ENCODE assay signal across 12 cellular contexts in the genomic region with DNA sequence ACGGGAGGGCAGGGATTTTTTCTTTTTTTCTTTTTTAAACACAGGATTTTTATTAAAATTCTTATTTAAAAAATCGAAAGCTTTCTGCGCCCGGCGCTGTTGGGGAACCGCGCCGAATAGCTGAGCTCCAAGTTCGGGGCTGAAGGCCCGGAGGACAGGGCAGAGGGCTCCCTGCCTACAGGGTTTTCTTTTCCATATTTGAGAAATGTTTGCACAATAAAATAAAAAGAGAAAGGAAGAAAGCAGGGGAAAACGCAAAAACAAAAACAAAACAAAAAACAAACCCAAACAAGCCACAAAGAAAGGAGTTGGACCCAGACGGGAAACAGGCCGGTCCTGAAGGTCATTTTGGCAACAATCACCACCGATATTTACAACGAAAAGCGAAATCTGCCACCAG. TPM values are rescaled to one million over a fixed set of nuclear protein-coding genes. Genes with fewer than 3 reads are reported as not detected.
A peak's percentile ranks its signal among the peaks of the same experiment; 100 is the strongest.
DNase-seq lines count a peak whose midpoint lies in the region; ATAC-seq and TF ChIP-seq lines count a peak whose summit lies in the region.
"Had no signal": no experiment of that assay in that cellular context is flagged by ENCODE, and none has a peak within 500 bp of the region (broad histone marks: within the 10 kb centered on the region; RNA-seq: fewer than 3 reads in every experiment).

No MANE protein-coding gene starts in this region.

- H4K20me1 ChIP-seq in neural cell (ENCODE audit: insufficient read depth) = no peaks in the 10 kb centered on the region

- peaks cover 19 to 23% of the 10 kb centered on the region in 2 donors for H3K4me1 Mint-ChIP-seq in immature natural killer cell

- TF ChIP-seq EP300 in neural cell (conservative IDR thresholded peaks at IDR 0.05; ENCODE audit: poor library complexity, severe bottlenecking) (no peak), upper lobe of left lung (IDR thresholded peaks at IDR 0.05) (no peak)

- H3F3A ChIP-seq in neural cell (ENCODE audit: insufficient read depth, low read length, poor library complexity, severe bottlenecking) = no peaks in the 10 kb centered on the region

- TF ChIP-seq POLR2A in heart left ventricle (IDR thresholded peaks at IDR 0.05) (no peak), upper lobe of left lung (IDR thresholded peaks at IDR 0.05) (no peak), adrenal gland (IDR thresholded peaks at IDR 0.05) (no peak)

- H3K9ac ChIP-seq in colonic mucosa (ENCODE audit: low read depth in 2 of 2, low read length in 2 of 2) = no peak overlapping the region
- no peak overlapping the region for H3K9ac ChIP-seq in neural cell (ENCODE audit: low read length)

- DNase-seq in heart left ventricle (no peak), Right ventricle myocardium inferior (ENCODE audit: missing footprints) (no peak), colonic mucosa (no peak), upper lobe of left lung (no peak), immature natural killer cell (no peak), adrenal gland (no peak), NCI-H1930 (lab: John Stamatoyannopoulos, UW) (no peak)
- DNase-seq: activated CD4-positive, alpha-beta T cell treated with anti-CD3 and anti-CD28 coated beads, Interleukin-2, amount 50 U/mL, for 1 hour; kidney glomerular epithelial cell had no signal

- no peaks in the 10 kb centered on the region for H3K79me2 ChIP-seq in neural cell (replicated peaks; ENCODE audit: insufficient read depth, low read length)

- peaks cover 67 to 100% (median 99%) of the 10 kb centered on the region in 9 donors for H3K27me3 ChIP-seq in heart left ventricle
- H3K27me3 ChIP-seq in colonic mucosa = peaks cover 99% of the 10 kb centered on the region
- H3K27me3 ChIP-seq in neural cell (ENCODE audit: insufficient read depth, low read depth, low read length) = peaks cover 99% of the 10 kb centered on the region
- peaks cover 7 to 99% (median 69%) of the 10 kb centered on the region in 4 donors for H3K27me3 ChIP-seq in upper lobe of left lung
- H3K27me3 ChIP-seq in adrenal gland = peaks cover 92% of the 10 kb centered on the region

- WGBS in heart left ventricle, 4 donors = 31 to 54% (median 44%) methylated on average over 16 of the region's 16 CpGs
- 27 to 36% methylated on average over 16 of the region's 16 CpGs for WGBS in upper lobe of left lung, 2 donors
- 53 to 67% (median 62%) methylated on average over 16 of the region's 16 CpGs for WGBS in adrenal gland, 4 donors

- H3K27ac ChIP-seq in heart left ventricle (no peak overlapping the region), colonic mucosa (no peak overlapping the region), neural cell (ENCODE audit: low read length) (no peak overlapping the region), upper lobe of left lung (no peak overlapping the region), adrenal gland (no peak overlapping the region)

- H3K4me2 ChIP-seq in neural cell (ENCODE audit: low read length) = no peak overlapping the region

- intact Hi-C loops in heart left ventricle (cut with DNase I) = no loop called here
- intact Hi-C loops in Right ventricle myocardium inferior (cut with DNase I) = no loop called here
- intact Hi-C loops in colonic mucosa (cut with DNase I) = no loop called here
- intact Hi-C loops in adrenal gland (cut with DNase I) = no loop called here

- TF ChIP-seq CTCF in heart left ventricle (IDR thresholded peaks at IDR 0.05) (no peak), colonic mucosa (IDR thresholded peaks at IDR 0.05) (no peak), neural cell (IDR thresholded peaks at IDR 0.05; ENCODE audit: poor library complexity, severe bottlenecking) (no peak), upper lobe of left lung (IDR thresholded peaks at IDR 0.05) (no peak), adrenal gland (IDR thresholded peaks at IDR 0.05) (no peak)

- H3K9me3 ChIP-seq in heart left ventricle (no peaks in the 10 kb centered on the region), colonic mucosa (no peaks in the 10 kb centered on the region), neural cell (ENCODE audit: low read length) (no peaks in the 10 kb centered on the region), upper lobe of left lung (no peaks in the 10 kb centered on the region), adrenal gland (replicated peaks in 1 of 3) (no peaks in the 10 kb centered on the region)

- no peak for TF ChIP-seq RAD21 in neural cell (conservative IDR thresholded peaks at IDR 0.05)

- no peaks in the 10 kb centered on the region for H3K36me3 ChIP-seq in heart left ventricle
- H3K36me3 ChIP-seq in colonic mucosa = no peaks in the 10 kb centered on the region
- H3K36me3 ChIP-seq in neural cell (ENCODE audit: insufficient read depth, low read length) = no peaks in the 10 kb centered on the region
- no peaks in the 10 kb centered on the region for H3K36me3 ChIP-seq in upper lobe of left lung
- no peaks in the 10 kb centered on the region for H3K36me3 ChIP-seq in adrenal gland (replicated peaks in 1 of 2)

- H3K27ac Mint-ChIP-seq in immature natural killer cell = no peak overlapping the region
- H3K27ac Mint-ChIP-seq: H9 had no signal

- peaks cover 11 to 42% (median 36%) of the 10 kb centered on the region in 3 donors for H3K27me3 Mint-ChIP-seq in immature natural killer cell (ENCODE audit: low read depth in 3 of 3)

- no peak for ATAC-seq in heart left ventricle
- ATAC-seq in Right ventricle myocardium inferior = no peak
- ATAC-seq in upper lobe of left lung (ENCODE audit: low FRiP score in 2 of 2) = no peak

- no peaks in the 10 kb centered on the region for H3K36me3 Mint-ChIP-seq in immature natural killer cell

- peaks cover 0 to 78% (median 43%) of the 10 kb centered on the region in 12 donors for H3K4me1 ChIP-seq in heart left ventricle
- peaks cover 2% of the 10 kb centered on the region for H3K4me1 ChIP-seq in colonic mucosa
- H3K4me1 ChIP-seq in upper lobe of left lung = peaks cover 56 to 85% (median 66%) of the 10 kb centered on the region in 4 donors
- H3K4me1 ChIP-seq in adrenal gland (replicated peaks in 1 of 2) = peaks cover 23 to 38% of the 10 kb centered on the region in 2 donors

- peak overlapping the region in 2 of 5 donors; percentile 38 to 46 for H3K4me3 Mint-ChIP-seq in immature natural killer cell

- no peaks in the 10 kb centered on the region for H3K9me3 Mint-ChIP-seq in immature natural killer cell

- no peak overlapping the region for H2AFZ ChIP-seq in neural cell (ENCODE audit: low read depth, low read length)

- H3K9me2 ChIP-seq in neural cell (ENCODE audit: insufficient read depth, low read length) = no peaks in the 10 kb centered on the region

- H3K4me3 ChIP-seq in heart left ventricle (peak overlapping the region; percentile 17 to 52 (median 40)), colonic mucosa (peak overlapping the region; percentile 5), neural cell (ENCODE audit: low read length) (no peak overlapping the region), upper lobe of left lung (peak overlapping the region in 3 of 4 donors; percentile 32 to 45 (median 36)), adrenal gland (peak overlapping the region in 1 of 4 donors; percentile 43)

TF ChIP-seq in neural cell, 6 proteins besides CTCF, POLR2A, EP300 and RAD21:
- TF ChIP-seq POLR2AphosphoS5 (IDR thresholded peaks at IDR 0.05) (no peak), EZH2 (IDR thresholded peaks at IDR 0.05; ENCODE audit: borderline replicate concordance, insufficient read depth, low read length, poor library complexity, severe bottlenecking) (peak; percentile 81)

RNA-seq across cellular contexts. Expression of a gene that starts 2.9 kb away (rescaled TPM):
- total RNA-seq in heart left ventricle (under 1 TPM in 1 of 9 donors, not detected in 8; 0.19 TPM), Right ventricle myocardium inferior (not detected), colonic mucosa (1 to 10 TPM; 1.4 to 1.6 TPM), upper lobe of left lung (not detected), adrenal gland (not detected)
- polyA plus RNA-seq in heart left ventricle (not detected), neural cell (not detected in 2 replicates), immature natural killer cell (not detected), adrenal gland (not detected)
- not detected in 2 replicates for polyA minus RNA-seq in neural cell
- total RNA-seq: H9, pulmonary artery endothelial cell had no signal
